In the genomic region with DNA sequence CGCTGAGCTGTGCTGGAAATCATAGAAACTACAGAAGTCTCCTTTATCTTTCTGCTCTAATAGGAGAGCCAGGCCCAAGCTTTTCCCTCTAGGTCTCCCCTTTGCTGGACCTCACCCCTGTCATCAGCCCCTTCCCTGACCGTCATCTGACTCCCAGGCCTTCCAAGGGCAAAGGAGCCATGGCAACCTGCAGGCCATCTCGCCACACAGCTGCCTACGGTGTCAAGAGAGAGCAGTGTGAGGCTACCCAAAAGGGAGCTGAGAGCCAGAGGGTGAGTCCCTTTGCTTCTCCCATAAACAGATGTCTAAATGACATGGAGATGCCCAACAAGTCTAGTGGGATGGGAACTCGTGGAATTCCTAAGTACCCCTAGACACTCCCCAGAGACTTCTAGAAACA, we compare ENCODE assay signal across 36 cellular contexts.
"Had no signal": no experiment of that assay in that cellular context is flagged by ENCODE, and none has a peak within 500 bp of the region (broad histone marks: within the 10 kb centered on the region; RNA-seq: fewer than 3 reads in every experiment).

No MANE protein-coding gene starts in this region.

- ATAC-seq: activated CD8-positive, alpha-beta T cell treated with anti-CD3 and anti-CD28 coated beads for 36 hours; activated naive CD4-positive, alpha-beta T cell treated with anti-CD3 and anti-CD28 coated beads, Interleukin-2, amount 50 U/mL, for 72 hours; activated T-cell treated with anti-CD3 and anti-CD28 coated beads, Interleukin-2, amount 50 U/mL, for 4 hours; activated T-cell treated with anti-CD3 and anti-CD28 coated beads, Interleukin-2, amount 50 U/mL, for 72 hours; activated T-helper 17 cell treated with anti-CD3 and anti-CD28 coated beads, Interleukin-2, amount 50 U/mL, for 72 hours; body of pancreas had no signal

- H3K4me3 ChIP-seq: adrenal gland, body of pancreas, breast epithelium had no signal

- H3K4me1 ChIP-seq: breast epithelium had no signal

- H3K4me3 Mint-ChIP-seq: activated B cell treated with CpG ODN at 0.5 μM for 24 hours; activated CD4-positive, alpha-beta memory T cell treated with anti-CD3 and anti-CD28 coated beads for 36 hours; activated CD4-positive, alpha-beta T cell treated with anti-CD3 and anti-CD28 coated beads, Interleukin-2, amount 10 ng/mL, durations not matched to agents 24 days and 14 days; activated CD8-positive, alpha-beta T cell treated with anti-CD3 and anti-CD28 coated beads for 36 hours; activated naive CD4-positive, alpha-beta T cell treated with anti-CD3 and anti-CD28 coated beads for 36 hours; activated naive CD8-positive, alpha-beta T cell treated with anti-CD3 and anti-CD28 coated beads for 36 hours; activated T-cell treated with anti-CD3 and anti-CD28 coated beads, Interleukin-2, amount 50 U/mL, for 4 hours; activated T-cell treated with anti-CD3 and anti-CD28 coated beads, Interleukin-2, amount 50 U/mL, for 72 hours; activated T-helper 1 cell treated with anti-CD3 and anti-CD28 coated beads, Interleukin-12 subunit alpha, Interleukin-12 subunit beta, Interleukin-2, Interleukin-4 antibody, amounts not matched to agents 30 ng/mL and 10 ng/mL and 1 ng/mL, durations not matched to agents 14 hours and 24 hours and 36 hours; activated T-helper 17 cell treated with anti-CD3 and anti-CD28 coated beads, Interleukin-2, amount 50 U/mL, for 72 hours; T-helper 1 cell treated with Interleukin-12 subunit alpha and Interleukin-12 subunit beta and Interleukin-4 antibody, amounts not matched to agents 30 μg/mL and 1 μg/mL, for 36 hours; T-helper 2 cell treated with Interferon-gamma antibody and Interleukin-4, amounts not matched to agents 5 μg/mL and 100 μg/mL, for 36 hours had no signal

- FAIRE-seq: astrocyte, TTC549 had no signal

- H3K4me1 Mint-ChIP-seq: activated T-helper 17 cell treated with anti-CD3 and anti-CD28 coated beads, Interleukin-2, amount 50 U/mL, for 72 hours had no signal

- H3K27me3 Mint-ChIP-seq: activated B cell treated with CpG ODN at 0.5 μM for 24 hours; activated CD8-positive, alpha-beta T cell treated with anti-CD3 and anti-CD28 coated beads for 36 hours; activated naive CD8-positive, alpha-beta T cell treated with anti-CD3 and anti-CD28 coated beads for 36 hours; activated T-helper 17 cell treated with anti-CD3 and anti-CD28 coated beads, Interleukin-2, amount 50 U/mL, for 72 hours had no signal

- H3K27ac ChIP-seq: adrenal gland, body of pancreas, brain microvascular endothelial cell, breast epithelium, VCaP had no signal

- H3K36me3 Mint-ChIP-seq: activated CD4-positive, alpha-beta memory T cell treated with anti-CD3 and anti-CD28 coated beads for 36 hours; activated naive CD4-positive, alpha-beta T cell treated with anti-CD3 and anti-CD28 coated beads, Interleukin-2, amount 50 U/mL, for 72 hours; activated naive CD8-positive, alpha-beta T cell treated with anti-CD3 and anti-CD28 coated beads for 36 hours had no signal

- H3K27ac Mint-ChIP-seq: activated B cell treated with CpG ODN at 0.5 μM for 24 hours; activated CD4-positive, alpha-beta memory T cell treated with anti-CD3 and anti-CD28 coated beads for 36 hours; activated CD4-positive, alpha-beta T cell treated with anti-CD3 and anti-CD28 coated beads, Interleukin-2, amount 10 ng/mL, durations not matched to agents 24 days and 14 days; activated CD8-positive, alpha-beta T cell treated with anti-CD3 and anti-CD28 coated beads for 36 hours; activated naive CD4-positive, alpha-beta T cell treated with anti-CD3 and anti-CD28 coated beads for 36 hours; activated naive CD4-positive, alpha-beta T cell treated with anti-CD3 and anti-CD28 coated beads, Interleukin-2, amount 50 U/mL, for 72 hours; activated naive CD8-positive, alpha-beta T cell treated with anti-CD3 and anti-CD28 coated beads for 36 hours; activated T-cell treated with anti-CD3 and anti-CD28 coated beads, Interleukin-2, amount 50 U/mL, for 72 hours; activated T-helper 1 cell treated with anti-CD3 and anti-CD28 coated beads, Interleukin-12 subunit alpha, Interleukin-12 subunit beta, Interleukin-2, Interleukin-4 antibody, amounts not matched to agents 30 ng/mL and 10 ng/mL and 1 ng/mL, durations not matched to agents 14 hours and 24 hours and 36 hours; activated T-helper 17 cell treated with anti-CD3 and anti-CD28 coated beads, Interleukin-2, amount 50 U/mL, for 72 hours; T-helper 1 cell treated with Interleukin-12 subunit alpha and Interleukin-12 subunit beta and Interleukin-4 antibody, amounts not matched to agents 30 μg/mL and 1 μg/mL, for 36 hours; T-helper 2 cell treated with Interferon-gamma antibody and Interleukin-4, amounts not matched to agents 5 μg/mL and 100 μg/mL, for 36 hours had no signal

- H3K9me3 ChIP-seq: adrenal gland, body of pancreas, breast epithelium had no signal

- H3K27me3 ChIP-seq: adrenal gland, body of pancreas, brain microvascular endothelial cell, breast epithelium had no signal

- H3K36me3 ChIP-seq: adrenal gland, brain microvascular endothelial cell, breast epithelium had no signal

- DNase-seq: activated B cell treated with CpG ODN at 0.5 μM for 24 hours; activated CD4-positive, alpha-beta memory T cell treated with anti-CD3 and anti-CD28 coated beads for 36 hours; activated CD4-positive, alpha-beta T cell treated with anti-CD3 and anti-CD28 coated beads for 4 hours; activated CD4-positive, alpha-beta T cell treated with anti-CD3 and anti-CD28 coated beads, Interleukin-2, amount 10 ng/mL, durations not matched to agents 24 days and 14 days; activated CD4-positive, alpha-beta T cell treated with anti-CD3 and anti-CD28 coated beads, Interleukin-2, amount 50 U/mL, for 1 hour; activated CD4-positive, alpha-beta T cell treated with anti-CD3 and anti-CD28 coated beads, Interleukin-2, amount 50 U/mL, for 4 hours; activated CD4-positive, CD25-positive, alpha-beta regulatory T cell treated with anti-CD3 and anti-CD28 coated beads, Interleukin-2, amount 50 U/mL, for 72 hours; activated CD8-positive, alpha-beta memory T cell treated with anti-CD3 and anti-CD28 coated beads, Interleukin-2, amount 50 U/mL, for 4 hours; activated CD8-positive, alpha-beta T cell treated with anti-CD3 and anti-CD28 coated beads for 36 hours; activated effector memory CD4-positive, alpha-beta T cell treated with anti-CD3 and anti-CD28 coated beads, Interleukin-2, amount 50 U/mL, for 16 hours; activated gamma-delta T cell treated with Interleukin-2 at 50 U/mL for 16 hours; activated naive CD4-positive, alpha-beta T cell; activated naive CD4-positive, alpha-beta T cell treated with anti-CD3 and anti-CD28 coated beads for 36 hours; activated naive CD4-positive, alpha-beta T cell treated with anti-CD3 and anti-CD28 coated beads, Interleukin-2, amount 50 U/mL, for 16 hours; activated naive CD8-positive, alpha-beta T cell treated with anti-CD3 and anti-CD28 coated beads for 36 hours; activated T-cell treated with anti-CD3 and anti-CD28 coated beads for 4 hours; activated T-cell treated with anti-CD3 and anti-CD28 coated beads, Interleukin-2, amount 50 U/mL, for 1 hour; activated T-cell treated with anti-CD3 and anti-CD28 coated beads, Interleukin-2, amount 50 U/mL, for 4 hours; activated T-cell treated with anti-CD3 and anti-CD28 coated beads, Interleukin-2, amount 50 U/mL, for 72 hours; adrenal gland; amniotic stem cell; aorta; body of pancreas; brain microvascular endothelial cell; central memory CD4-positive, alpha-beta T cell; T-helper 2 cell; T-helper 9 cell had no signal

- H3K9me3 Mint-ChIP-seq: activated B cell treated with CpG ODN at 0.5 μM for 24 hours; activated CD4-positive, alpha-beta memory T cell treated with anti-CD3 and anti-CD28 coated beads for 36 hours; activated CD4-positive, alpha-beta T cell treated with anti-CD3 and anti-CD28 coated beads, Interleukin-2, amount 10 ng/mL, durations not matched to agents 24 days and 14 days; activated CD8-positive, alpha-beta T cell treated with anti-CD3 and anti-CD28 coated beads for 36 hours; activated naive CD4-positive, alpha-beta T cell treated with anti-CD3 and anti-CD28 coated beads for 36 hours; activated naive CD4-positive, alpha-beta T cell treated with anti-CD3 and anti-CD28 coated beads, Interleukin-2, amount 50 U/mL, for 72 hours; activated naive CD8-positive, alpha-beta T cell treated with anti-CD3 and anti-CD28 coated beads for 36 hours; activated T-cell treated with anti-CD3 and anti-CD28 coated beads, Interleukin-2, amount 50 U/mL, for 4 hours; activated T-cell treated with anti-CD3 and anti-CD28 coated beads, Interleukin-2, amount 50 U/mL, for 72 hours; activated T-helper 1 cell treated with anti-CD3 and anti-CD28 coated beads, Interleukin-12 subunit alpha, Interleukin-12 subunit beta, Interleukin-2, Interleukin-4 antibody, amounts not matched to agents 30 ng/mL and 10 ng/mL and 1 ng/mL, durations not matched to agents 14 hours and 24 hours and 36 hours; activated T-helper 17 cell treated with anti-CD3 and anti-CD28 coated beads, Interleukin-2, amount 50 U/mL, for 72 hours; T-helper 1 cell treated with Interleukin-12 subunit alpha and Interleukin-12 subunit beta and Interleukin-4 antibody, amounts not matched to agents 30 μg/mL and 1 μg/mL, for 36 hours; T-helper 2 cell treated with Interferon-gamma antibody and Interleukin-4, amounts not matched to agents 5 μg/mL and 100 μg/mL, for 36 hours had no signal
